In the genomic region with DNA sequence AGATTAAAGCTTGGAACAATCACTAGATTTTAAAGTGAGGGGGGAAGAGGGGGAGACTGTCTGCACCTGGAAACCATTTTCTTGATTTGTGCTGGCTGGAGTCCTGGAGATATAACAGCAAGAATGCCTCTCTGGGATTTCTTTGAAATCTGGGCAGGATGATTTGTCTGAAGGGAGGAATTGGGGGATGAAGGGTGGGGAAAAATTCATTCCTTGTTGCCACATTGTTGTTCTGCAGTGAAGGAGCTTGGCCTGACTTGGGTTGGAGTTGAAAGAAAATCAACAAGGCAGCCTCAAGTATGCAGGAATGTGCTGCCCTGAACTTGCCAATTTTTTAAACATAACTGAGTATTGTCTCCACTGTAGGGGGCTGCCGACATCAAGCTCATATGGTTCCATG, we compare ENCODE assay signal across 21 cellular contexts.
DNase-seq lines count a peak whose midpoint lies in the region; ATAC-seq and TF ChIP-seq lines count a peak whose summit lies in the region.
"Had no signal": no experiment of that assay in that cellular context is flagged by ENCODE, and none has a peak within 500 bp of the region (broad histone marks: within the 10 kb centered on the region; RNA-seq: fewer than 3 reads in every experiment).

No MANE protein-coding gene starts in this region.

- H3K79me2 ChIP-seq in smooth muscle cell (ENCODE audit: low read depth): no peaks in the 10 kb centered on the region

- H2AFZ ChIP-seq in smooth muscle cell (ENCODE audit: low read depth): no peak overlapping the region

- 96% methylated on average over 1 of the region's 1 CpG for WGBS in smooth muscle cell (ENCODE audit: low lambda C conversion rate)

- in situ Hi-C loops in brain microvascular endothelial cell (cut with HindIII; ENCODE audit: low pct_ligation_motif_present, low sequenced_read_pairs): no loop called here

- DNase-seq in GM04504 (ENCODE audit: low read depth): peak; percentile 84
- DNase-seq in brain microvascular endothelial cell: peak; percentile 13
- peak in 1 of 2 donors; percentile 36 for DNase-seq in foreskin fibroblast
- DNase-seq in skeletal muscle cell (ENCODE audit: low read depth): peak; percentile 80
- no peak for DNase-seq in NCI-H128 (lab: John Stamatoyannopoulos, UW; ENCODE audit: unreplicated experiment)
- no peak for DNase-seq in NCI-H1436 (lab: John Stamatoyannopoulos, UW)
- DNase-seq in smooth muscle cell (lab: John Stamatoyannopoulos, UW; ENCODE audit: unreplicated experiment): no peak
- DNase-seq: activated CD4-positive, alpha-beta T cell treated with anti-CD3 and anti-CD28 coated beads for 48 hours; activated effector memory CD4-positive, alpha-beta T cell treated with Interleukin-2 at 50 U/mL for 16 hours; amygdala; Kasumi-1; natural killer cell; NCI-H1105; NCI-H2171; NCI-H748 treated with DMSO at 0.1 percent for 48 hours; OCI-M1; SHP77; T-cell had no signal

- H3K27ac ChIP-seq in brain microvascular endothelial cell (no peak overlapping the region), smooth muscle cell (ENCODE audit: low read depth) (no peak overlapping the region)
- H3K27ac ChIP-seq: thoracic aorta had no signal

- no peak overlapping the region for H3K9ac ChIP-seq in smooth muscle cell (ENCODE audit: low read depth)

- H3K36me3 ChIP-seq in brain microvascular endothelial cell (replicated peaks): no peaks in the 10 kb centered on the region
- H3K36me3 ChIP-seq in smooth muscle cell (ENCODE audit: low read depth): no peaks in the 10 kb centered on the region
- H3K36me3 ChIP-seq: thoracic aorta had no signal

- H3F3A ChIP-seq in smooth muscle cell (ENCODE audit: low read depth): no peaks in the 10 kb centered on the region

- ATAC-seq in HG03457 (IDR thresholded peaks at IDR 0.05; ENCODE audit: unreplicated experiment): no peak
- ATAC-seq: natural killer cell; stimulated activated effector memory CD8-positive, alpha-beta T cell treated with anti-CD3 and anti-CD28 coated beads, Interleukin-12 subunit alpha, Interleukin-12 subunit beta, amount 100 ng/mL, for 72 hours; T-cell had no signal

- no peaks in the 10 kb centered on the region for H3K9me3 ChIP-seq in smooth muscle cell (replicated peaks; ENCODE audit: low read depth)
- H3K9me3 ChIP-seq: thoracic aorta had no signal

- H3K27me3 ChIP-seq in brain microvascular endothelial cell (replicated peaks): no peaks in the 10 kb centered on the region
- no peaks in the 10 kb centered on the region for H3K27me3 ChIP-seq in smooth muscle cell (ENCODE audit: low read depth)

- H3K4me3 ChIP-seq in brain microvascular endothelial cell (ENCODE audit: low read depth, low read length): no peak overlapping the region
- H3K4me3 ChIP-seq in foreskin fibroblast (ENCODE audit: low read depth in 1 of 2, low read length in 2 of 2): no peak overlapping the region
- no peak overlapping the region for H3K4me3 ChIP-seq in skeletal muscle cell (ENCODE audit: low read depth, low read length)
- H3K4me3 ChIP-seq in smooth muscle cell: no peak overlapping the region
- H3K4me3 ChIP-seq: thoracic aorta had no signal

- TF ChIP-seq CTCF in brain microvascular endothelial cell (IDR thresholded peaks at IDR 0.05; ENCODE audit: low read depth, low read length, missing control alignments): no peak
- peak; percentile 3 for TF ChIP-seq CTCF in foreskin fibroblast (IDR thresholded peaks at IDR 0.05; ENCODE audit: low read depth, low read length)
- TF ChIP-seq CTCF in smooth muscle cell (IDR thresholded peaks at IDR 0.05; ENCODE audit: borderline replicate concordance, insufficient read depth, poor library complexity, severe bottlenecking): no peak

- H3K4me1 ChIP-seq in smooth muscle cell (ENCODE audit: low read depth): no peaks in the 10 kb centered on the region

- no peak overlapping the region for H3K4me2 ChIP-seq in smooth muscle cell

- no peaks in the 10 kb centered on the region for H4K20me1 ChIP-seq in smooth muscle cell (ENCODE audit: low read depth)

Comparison
In these comparisons a context has a peak if more than half of its experiments do, and no peak if none do; other contexts are left out.
1. DNase-seq: peak in GM04504 (single experiment), brain microvascular endothelial cell (single experiment) and skeletal muscle cell (single experiment); none in NCI-H128 (single experiment), NCI-H1436 (single experiment) and smooth muscle cell (single experiment).